ENCODE assay signal across 8 cellular contexts in the genomic region with DNA sequence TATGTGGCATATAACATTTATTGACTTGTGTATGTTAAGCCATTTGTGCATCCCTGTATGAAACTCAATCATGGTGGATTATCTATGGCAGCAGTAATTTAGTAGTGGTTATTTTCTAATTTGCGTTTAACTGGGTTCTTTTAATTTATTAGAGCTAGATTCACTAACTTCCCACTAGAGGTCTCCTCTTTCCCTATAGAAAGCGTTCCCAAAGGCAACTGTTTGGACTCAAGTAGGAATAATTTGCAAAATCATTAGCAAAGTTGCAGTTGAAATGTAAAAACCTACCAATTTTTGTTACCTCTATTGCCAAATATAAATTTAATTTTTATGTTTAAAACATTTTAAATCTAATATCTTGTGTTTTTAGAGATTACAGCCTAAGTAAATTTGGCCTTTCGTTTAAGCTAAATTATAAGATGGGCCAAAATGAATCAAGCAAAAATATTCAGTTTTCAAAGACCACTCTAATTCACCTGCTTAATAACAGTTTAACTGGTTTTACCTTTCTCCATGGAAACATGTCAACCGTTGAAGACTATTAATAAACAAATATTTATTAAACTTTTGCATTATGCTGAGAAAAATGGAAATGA. TPM values are rescaled to one million over a fixed set of nuclear protein-coding genes. Genes with fewer than 3 reads are reported as not detected.
DNase-seq lines count a peak whose midpoint lies in the region; ATAC-seq, FAIRE-seq and TF ChIP-seq lines count a peak whose summit lies in the region.

No MANE protein-coding gene starts in this region.

- in situ Hi-C loops in brain microvascular endothelial cell (cut with HindIII; ENCODE audit: low pct_ligation_motif_present, low sequenced_read_pairs) = no loop called here

- H3K36me3 ChIP-seq in brain microvascular endothelial cell (replicated peaks) = peaks cover 3% of the 10 kb centered on the region

- H3K4me1 Mint-ChIP-seq in mesothelial cell of epicardium = peaks cover 4% of the 10 kb centered on the region
- H3K4me1 Mint-ChIP-seq in activated CD8-positive, alpha-beta memory T cell treated with anti-CD3 and anti-CD28 coated beads, Interleukin-2, amount 10 ng/mL, durations not matched to agents 7 days and 5 days = peaks cover 43% of the 10 kb centered on the region
- H3K4me1 Mint-ChIP-seq in effector memory CD8-positive, alpha-beta T cell (ENCODE audit: low read depth in 2 of 2) = peaks cover 13 to 25% of the 10 kb centered on the region in 2 donors

- H3K27me3 ChIP-seq in brain microvascular endothelial cell (replicated peaks) = no peaks in the 10 kb centered on the region

- TF ChIP-seq CTCF in D721Med (IDR thresholded peaks at IDR 0.05; ENCODE audit: insufficient read depth, missing control alignments) (peak; percentile 63), brain microvascular endothelial cell (IDR thresholded peaks at IDR 0.05; ENCODE audit: low read depth, low read length, missing control alignments) (peak; percentile 51), mesothelial cell of epicardium (IDR thresholded peaks at IDR 0.05; ENCODE audit: unreplicated experiment) (peak; percentile 42)

- no peak overlapping the region for H3K4me3 Mint-ChIP-seq in mesothelial cell of epicardium
- H3K4me3 Mint-ChIP-seq in activated CD8-positive, alpha-beta memory T cell treated with anti-CD3 and anti-CD28 coated beads, Interleukin-2, amount 10 ng/mL, durations not matched to agents 7 days and 5 days = no peak overlapping the region
- no peak overlapping the region for H3K4me3 Mint-ChIP-seq in effector memory CD8-positive, alpha-beta T cell

- no peak overlapping the region for H3K27ac ChIP-seq in brain microvascular endothelial cell

- peaks cover 22% of the 10 kb centered on the region for H3K36me3 Mint-ChIP-seq in mesothelial cell of epicardium
- H3K36me3 Mint-ChIP-seq in activated CD8-positive, alpha-beta memory T cell treated with anti-CD3 and anti-CD28 coated beads, Interleukin-2, amount 10 ng/mL, durations not matched to agents 7 days and 5 days = peaks cover 34% of the 10 kb centered on the region
- peaks cover 11% of the 10 kb centered on the region for H3K36me3 Mint-ChIP-seq in effector memory CD8-positive, alpha-beta T cell (ENCODE audit: insufficient read depth)

- CTCF ChIA-PET in activated CD8-positive, alpha-beta memory T cell treated with anti-CD3 and anti-CD28 coated beads, Interleukin-2, amount 10 ng/mL, durations not matched to agents 7 days and 5 days (lab: Charles Lee) = interaction anchor here (1.1 kb wide), 1 partner anchor 221 kb away, joined by 3 read pairs; no protein-coding TSS in a partner anchor

- peaks cover 17% of the 10 kb centered on the region for H3K9me3 Mint-ChIP-seq in mesothelial cell of epicardium
- H3K9me3 Mint-ChIP-seq in activated CD8-positive, alpha-beta memory T cell treated with anti-CD3 and anti-CD28 coated beads, Interleukin-2, amount 10 ng/mL, durations not matched to agents 7 days and 5 days (ENCODE audit: low read depth) = peaks cover 2% of the 10 kb centered on the region
- H3K9me3 Mint-ChIP-seq in effector memory CD8-positive, alpha-beta T cell = no peaks in the 10 kb centered on the region

- H3K27me3 Mint-ChIP-seq in mesothelial cell of epicardium (ENCODE audit: low read depth) = no peaks in the 10 kb centered on the region
- H3K27me3 Mint-ChIP-seq in activated CD8-positive, alpha-beta memory T cell treated with anti-CD3 and anti-CD28 coated beads, Interleukin-2, amount 10 ng/mL, durations not matched to agents 7 days and 5 days = no peaks in the 10 kb centered on the region
- no peaks in the 10 kb centered on the region for H3K27me3 Mint-ChIP-seq in effector memory CD8-positive, alpha-beta T cell

- FAIRE-seq in D721Med (lab: Jason Lieb, UNC) = no peak

- H3K4me3 ChIP-seq in brain microvascular endothelial cell (ENCODE audit: low read depth, low read length) = no peak overlapping the region

- H3K27ac Mint-ChIP-seq in mesothelial cell of epicardium = no peak overlapping the region
- H3K27ac Mint-ChIP-seq in activated CD8-positive, alpha-beta memory T cell treated with anti-CD3 and anti-CD28 coated beads, Interleukin-2, amount 10 ng/mL, durations not matched to agents 7 days and 5 days = no peak overlapping the region
- no peak overlapping the region for H3K27ac Mint-ChIP-seq in effector memory CD8-positive, alpha-beta T cell

- DNase-seq in D721Med (ENCODE audit: insufficient read length, low spot score) (no peak), M059J (ENCODE audit: low read depth) (peak; percentile 44), brain microvascular endothelial cell (no peak), mesothelial cell of epicardium (ENCODE audit: low spot score in 2 of 2, unreplicated experiment in 2 of 2) (no peak), NCI-H226 (no peak)
- DNase-seq in activated CD8-positive, alpha-beta memory T cell treated with anti-CD3 and anti-CD28 coated beads, Interleukin-2, amount 10 ng/mL, durations not matched to agents 7 days and 5 days = no peak
- DNase-seq in effector memory CD8-positive, alpha-beta T cell = no peak

- no peak for ATAC-seq in activated CD8-positive, alpha-beta memory T cell treated with anti-CD3 and anti-CD28 coated beads, Interleukin-2, amount 10 ng/mL, durations not matched to agents 7 days and 5 days
- no peak for ATAC-seq in effector memory CD8-positive, alpha-beta T cell (replicated peaks)
- ATAC-seq in HG03565 (IDR thresholded peaks at IDR 0.05; ENCODE audit: unreplicated experiment) = no peak

RNA-seq across cellular contexts. Expression of gene DMAC2L, which starts 6.0 kb away (rescaled TPM):
- total RNA-seq in M059J (2014; rRNA removed; shearing (Covaris generic)) = 5.5 and 16.8 TPM in 2 replicates
- total RNA-seq in mesothelial cell of epicardium = 18.6 to 21.7 TPM (median 21.4 TPM) in 3 replicates
- 10 to 100 TPM; 13.3 to 16.1 TPM for total RNA-seq in activated CD8-positive, alpha-beta memory T cell treated with anti-CD3 and anti-CD28 coated beads, Interleukin-2, amount 10 ng/mL, durations not matched to agents 7 days and 5 days

RNA-seq across cellular contexts. Expression of gene L2HGDH, which starts 6.1 kb away (rescaled TPM):
- 4.3 and 9.9 TPM in 2 replicates for total RNA-seq in M059J (2014; rRNA removed; shearing (Covaris generic))
- total RNA-seq in mesothelial cell of epicardium = 11.0 to 12.1 TPM (median 11.2 TPM) in 3 replicates
- 10 to 100 TPM; 13.5 to 15.0 TPM for total RNA-seq in activated CD8-positive, alpha-beta memory T cell treated with anti-CD3 and anti-CD28 coated beads, Interleukin-2, amount 10 ng/mL, durations not matched to agents 7 days and 5 days
